18 cellular contexts compared by ENCODE assay signal in genomic region chr20:57688864-57689263, GRCh38. TPM values are rescaled to one million over a fixed set of nuclear protein-coding genes. Genes with fewer than 3 reads are reported as not detected.
A peak's percentile ranks its signal among the peaks of the same experiment; 100 is the strongest.
DNase-seq lines count a peak whose midpoint lies in the region; ATAC-seq, FAIRE-seq and TF ChIP-seq lines count a peak whose summit lies in the region.
"Had no signal": no experiment of that assay in that cellular context is flagged by ENCODE, and none has a peak within 500 bp of the region (broad histone marks: within the 10 kb centered on the region; RNA-seq: fewer than 3 reads in every experiment).

No MANE protein-coding gene starts in this region.

- H3K36me3 ChIP-seq in keratinocyte (ENCODE audit: control insufficient read depth in 2 of 2, extremely low read depth in 1 of 2, insufficient read depth in 2 of 2, low read length in 2 of 2) (peaks cover 11 to 24% of the 10 kb centered on the region in 2 experiments), stomach smooth muscle (ENCODE audit: control insufficient read depth in 2 of 2, insufficient read depth in 2 of 2, low read length in 2 of 2) (no peaks in the 10 kb centered on the region), adrenal gland (replicated peaks in 1 of 2) (no peaks in the 10 kb centered on the region)

- peak overlapping the region; percentile 55 for H3K4me3 ChIP-seq in coronary artery
- H3K4me3 ChIP-seq in keratinocyte (ENCODE audit: control insufficient read depth in 2 of 3, extremely low read depth in 1 of 3, insufficient read depth in 2 of 3, low read depth in 1 of 3, low read length in 3 of 3), result no peak overlapping the region
- H3K4me3 ChIP-seq in stomach smooth muscle (ENCODE audit: low read length in 2 of 2), result peak overlapping the region in 1 of 2 donors; percentile 35
- H3K4me3 ChIP-seq in adrenal gland, result no peak overlapping the region
- H3K4me3 ChIP-seq: hepatocyte had no signal

- no peak overlapping the region for H2AFZ ChIP-seq in keratinocyte (ENCODE audit: control insufficient read depth, low read length)
- H2AFZ ChIP-seq: hepatocyte had no signal

- TF ChIP-seq POLR2A in adrenal gland (IDR thresholded peaks at IDR 0.05), result no peak

- WGBS in adrenal gland, 4 donors, result 67 to 88% (median 79%) methylated on average over 15 to 16 of the region's 16 CpGs

- FAIRE-seq in keratinocyte (lab: Jason Lieb, UNC), result no peak
- FAIRE-seq: H1 had no signal

- H3K4me3 Mint-ChIP-seq in activated CD8-positive, alpha-beta memory T cell treated with anti-CD3 and anti-CD28 coated beads, Interleukin-2, amount 10 ng/mL, durations not matched to agents 7 days and 5 days, result no peak overlapping the region
- H3K4me3 Mint-ChIP-seq: activated CD4-positive, alpha-beta T cell treated with anti-CD3 and anti-CD28 coated beads, Interleukin-2, amount 10 ng/mL, durations not matched to agents 7 days and 5 days; activated T-cell treated with anti-CD3 and anti-CD28 coated beads, Interleukin-2, amount 50 U/mL, for 4 hours had no signal

- no peaks in the 10 kb centered on the region for H3K9me3 ChIP-seq in keratinocyte (ENCODE audit: control insufficient read depth, low read depth, low read length)
- no peaks in the 10 kb centered on the region for H3K9me3 ChIP-seq in stomach smooth muscle (ENCODE audit: control insufficient read depth in 2 of 2, low read length in 2 of 2)
- H3K9me3 ChIP-seq in adrenal gland (replicated peaks in 1 of 3), result no peaks in the 10 kb centered on the region

- H3K4me2 ChIP-seq in keratinocyte (ENCODE audit: control insufficient read depth, extremely low read depth, insufficient read depth, low read depth, low read length), result no peak overlapping the region
- H3K4me2 ChIP-seq: hepatocyte had no signal

- DNase-seq in NCI-H1092 treated with DMSO at 0.1 percent for 48 hours (lab: John Stamatoyannopoulos, UW) (peak; percentile 63), coronary artery (ENCODE audit: low spot score) (no peak), keratinocyte (ENCODE audit: low read depth, low spot score) (no peak), DMS 273 treated with DMSO at 0.1 percent for 48 hours (lab: John Stamatoyannopoulos, UW) (no peak), adrenal gland (no peak)
- DNase-seq in activated CD8-positive, alpha-beta memory T cell treated with anti-CD3 and anti-CD28 coated beads, Interleukin-2, amount 10 ng/mL, durations not matched to agents 7 days and 5 days, result no peak
- DNase-seq: activated CD4-positive, alpha-beta T cell treated with anti-CD3 and anti-CD28 coated beads, Interleukin-2, amount 10 ng/mL, durations not matched to agents 7 days and 5 days; activated T-cell treated with anti-CD3 and anti-CD28 coated beads, Interleukin-2, amount 50 U/mL, for 4 hours; DND-41; naive B cell; NCI-H2107; SHP77 treated with DMSO at 0.1 percent for 48 hours; stimulated activated naive B cell treated with anti-CD40 and anti-IgM and Interleukin-4, amounts not matched to agents 10 μg/mL and 1 μg/mL and 100 μg/mL, for 72 hours; T1000 had no signal

- peaks cover 6% of the 10 kb centered on the region for H3K9me1 ChIP-seq in keratinocyte (ENCODE audit: control insufficient read depth, extremely low read depth, insufficient read depth, low read length)

- H3K79me2 ChIP-seq in keratinocyte (ENCODE audit: control insufficient read depth, insufficient read depth, low read length), result peaks cover 92% of the 10 kb centered on the region

- peaks cover 96% of the 10 kb centered on the region for H3K4me1 ChIP-seq in keratinocyte (ENCODE audit: control insufficient read depth, extremely low read depth, insufficient read depth, low read length)
- H3K4me1 ChIP-seq in stomach smooth muscle (ENCODE audit: control insufficient read depth, insufficient read depth, low read length), result peaks cover 74% of the 10 kb centered on the region
- peaks cover 0 to 19% of the 10 kb centered on the region in 2 donors for H3K4me1 ChIP-seq in adrenal gland (replicated peaks in 1 of 2)

- no peaks in the 10 kb centered on the region for H3K9me3 Mint-ChIP-seq in activated CD8-positive, alpha-beta memory T cell treated with anti-CD3 and anti-CD28 coated beads, Interleukin-2, amount 10 ng/mL, durations not matched to agents 7 days and 5 days (ENCODE audit: low read depth)
- H3K9me3 Mint-ChIP-seq: activated CD4-positive, alpha-beta T cell treated with anti-CD3 and anti-CD28 coated beads, Interleukin-2, amount 10 ng/mL, durations not matched to agents 7 days and 5 days; activated T-cell treated with anti-CD3 and anti-CD28 coated beads, Interleukin-2, amount 50 U/mL, for 4 hours; naive B cell; stimulated activated naive B cell treated with anti-CD40 and anti-IgM and Interleukin-4, amounts not matched to agents 10 μg/mL and 1 μg/mL and 100 μg/mL, for 72 hours had no signal

- CTCF ChIA-PET in activated CD8-positive, alpha-beta memory T cell treated with anti-CD3 and anti-CD28 coated beads, Interleukin-2, amount 10 ng/mL, durations not matched to agents 7 days and 5 days (lab: Charles Lee), result interaction anchor here (0.7 to 1.2 kb wide), 2 partner anchors 9 to 165 kb away, joined by 3 read pairs; no protein-coding TSS in a partner anchor

- H3K27me3 Mint-ChIP-seq in activated CD8-positive, alpha-beta memory T cell treated with anti-CD3 and anti-CD28 coated beads, Interleukin-2, amount 10 ng/mL, durations not matched to agents 7 days and 5 days, result no peaks in the 10 kb centered on the region
- H3K27me3 Mint-ChIP-seq: activated CD4-positive, alpha-beta T cell treated with anti-CD3 and anti-CD28 coated beads, Interleukin-2, amount 10 ng/mL, durations not matched to agents 7 days and 5 days; naive B cell; stimulated activated naive B cell treated with anti-CD40 and anti-IgM and Interleukin-4, amounts not matched to agents 10 μg/mL and 1 μg/mL and 100 μg/mL, for 72 hours had no signal

- TF ChIP-seq CTCF in coronary artery (IDR thresholded peaks at IDR 0.05) (no peak), keratinocyte (optimal IDR thresholded peaks at IDR 0.05 in 1 of 3, IDR thresholded peaks at IDR 0.05 in 1 of 3, conservative IDR thresholded peaks at IDR 0.05 in 1 of 3; ENCODE audit: extremely low read depth in 1 of 3, insufficient read depth in 2 of 3, low read length in 3 of 3) (no peak), adrenal gland (IDR thresholded peaks at IDR 0.05) (no peak)

- peak overlapping the region; percentile 44 to 69 for H3K27ac ChIP-seq in coronary artery
- peak overlapping the region; percentile 76 for H3K27ac ChIP-seq in keratinocyte (ENCODE audit: control insufficient read depth, insufficient read depth, low read length)
- peak overlapping the region; percentile 6 for H3K27ac ChIP-seq in stomach smooth muscle (ENCODE audit: low read length)
- H3K27ac ChIP-seq in adrenal gland, result no peak overlapping the region
- H3K27ac ChIP-seq: hepatocyte had no signal

- H3K27me3 ChIP-seq in keratinocyte (ENCODE audit: control insufficient read depth, extremely low read depth, insufficient read depth, low read length) (no peaks in the 10 kb centered on the region), stomach smooth muscle (ENCODE audit: control insufficient read depth in 1 of 2, insufficient read depth in 2 of 2, low read length in 2 of 2) (no peaks in the 10 kb centered on the region), adrenal gland (no peaks in the 10 kb centered on the region)
- H3K27me3 ChIP-seq: hepatocyte had no signal

- H3K9ac ChIP-seq in keratinocyte (ENCODE audit: control insufficient read depth, extremely low read depth, insufficient read depth, low read length) (no peak overlapping the region), stomach smooth muscle (ENCODE audit: low read length in 2 of 2) (no peak overlapping the region)

- H3K27ac Mint-ChIP-seq in activated CD8-positive, alpha-beta memory T cell treated with anti-CD3 and anti-CD28 coated beads, Interleukin-2, amount 10 ng/mL, durations not matched to agents 7 days and 5 days, result no peak overlapping the region
- H3K27ac Mint-ChIP-seq: activated CD4-positive, alpha-beta T cell treated with anti-CD3 and anti-CD28 coated beads, Interleukin-2, amount 10 ng/mL, durations not matched to agents 7 days and 5 days had no signal

- intact Hi-C loops in adrenal gland (cut with DNase I), result no loop called here

- peaks cover under 1% of the 10 kb centered on the region for H4K20me1 ChIP-seq in keratinocyte (ENCODE audit: control insufficient read depth, extremely low read depth, insufficient read depth, low read length)

- ATAC-seq in activated CD8-positive, alpha-beta memory T cell treated with anti-CD3 and anti-CD28 coated beads, Interleukin-2, amount 10 ng/mL, durations not matched to agents 7 days and 5 days, result no peak
- no peak for ATAC-seq in GM18861 (IDR thresholded peaks at IDR 0.05; ENCODE audit: unreplicated experiment)
- ATAC-seq: activated T-cell treated with anti-CD3 and anti-CD28 coated beads, Interleukin-2, amount 50 U/mL, for 4 hours had no signal

- no peaks in the 10 kb centered on the region for H3K4me1 Mint-ChIP-seq in activated CD8-positive, alpha-beta memory T cell treated with anti-CD3 and anti-CD28 coated beads, Interleukin-2, amount 10 ng/mL, durations not matched to agents 7 days and 5 days
- H3K4me1 Mint-ChIP-seq: activated CD4-positive, alpha-beta T cell treated with anti-CD3 and anti-CD28 coated beads, Interleukin-2, amount 10 ng/mL, durations not matched to agents 7 days and 5 days had no signal

- dilution Hi-C loops in keratinocyte (cut with MboI; ENCODE audit: extremely low pct_ligation_motif_present, low sequenced_read_pairs), result no loop called here

- H3K36me3 Mint-ChIP-seq in activated CD8-positive, alpha-beta memory T cell treated with anti-CD3 and anti-CD28 coated beads, Interleukin-2, amount 10 ng/mL, durations not matched to agents 7 days and 5 days, result no peaks in the 10 kb centered on the region

RNA-seq across cellular contexts. Expression of gene PMEPA1, which starts 21.0 kb away (rescaled TPM):
- polyA plus RNA-seq in keratinocyte, result 29.0 to 84.0 TPM (median 50.7 TPM) in 3 replicates
- 14.2 TPM for polyA plus RNA-seq in keratinocyte (2011; ENCODE audit: low read depth)
- 40.6 and 82.2 TPM in 2 replicates for polyA plus RNA-seq in keratinocyte (2011; cell fraction: cytosol; rRNA removed)
- polyA plus RNA-seq in keratinocyte (2011; cell fraction: nucleus; rRNA removed), result 70.2 and 80.4 TPM in 2 replicates
- polyA plus RNA-seq in keratinocyte (2012; ENCODE audit: low replicate concordance), result 20.6 and 151 TPM in 2 replicates
- polyA minus RNA-seq in keratinocyte, result 41.7 to 94.9 TPM (median 50.4 TPM) in 3 replicates
- 149 TPM for polyA minus RNA-seq in keratinocyte (2011; cell fraction: cytosol; rRNA and poly(A)+ RNA removed)
- 70.1 and 74.7 TPM in 2 replicates for polyA minus RNA-seq in keratinocyte (2011; cell fraction: nucleus; rRNA and poly(A)+ RNA removed)
- 10 to 100 TPM in 4 of 8 donors, 1 to 10 TPM in 4; 3.4 to 36.0 (median 10.0) TPM for total RNA-seq in adrenal gland
- 10 to 100 TPM in 2 of 3 donors, 1 to 10 TPM in 1; 9.5 to 13.2 (median 11.1) TPM for polyA plus RNA-seq in adrenal gland
- total RNA-seq in activated CD8-positive, alpha-beta memory T cell treated with anti-CD3 and anti-CD28 coated beads, Interleukin-2, amount 10 ng/mL, durations not matched to agents 7 days and 5 days, result 1 to 10 TPM in 1 of 2 experiments, under 1 TPM in 1; 0.20 to 1.2 TPM

Comparison
In these comparisons a context has a peak if more than half of its experiments do, and no peak if none do; other contexts are left out.
1. H3K27ac ChIP-seq: peak in coronary artery (2 of 2), keratinocyte (single experiment) and stomach smooth muscle (single experiment); none in adrenal gland (0 of 5).